10 cellular contexts compared by ENCODE assay signal in genomic region chr19:55085923-55086715, GRCh38. TPM values are rescaled to one million over a fixed set of nuclear protein-coding genes. Genes with fewer than 3 reads are reported as not detected.
A peak's percentile ranks its signal among the peaks of the same experiment; 100 is the strongest.
DNase-seq lines count a peak whose midpoint lies in the region; ATAC-seq, FAIRE-seq and TF ChIP-seq lines count a peak whose summit lies in the region.
"Had no signal": no experiment of that assay in that cellular context is flagged by ENCODE, and none has a peak within 500 bp of the region (broad histone marks: within the 10 kb centered on the region; RNA-seq: fewer than 3 reads in every experiment).

No MANE protein-coding gene starts in this region.

- POLR2A ChIA-PET in SK-N-SH (lab: Yijun Ruan, JAX), result no interaction called here

- intact Hi-C loops in testis (cut with DNase I; ENCODE audit: low total_unique reads), result no loop called here

- FAIRE-seq in RCC 7860 (lab: Jason Lieb, UNC), result no peak
- FAIRE-seq: A204.1 had no signal

- ATAC-seq in SK-N-SH treated with all-trans-retinoic acid at 6 μM for 48 hours, result no peak
- ATAC-seq in HG03039 (IDR thresholded peaks at IDR 0.05; ENCODE audit: unreplicated experiment), result no peak

- WGBS in SK-N-SH (ENCODE audit: low lambda C conversion rate), result 74% methylated on average over 17 of the region's 35 CpGs
- WGBS in mesodermal cell (ENCODE audit: insufficient coverage in 2 of 2), 2 experiments, result 26 to 39% methylated on average over 18 to 24 of the region's 35 CpGs
- WGBS in testis, 2 donors, result 38 to 43% methylated on average over 12 to 26 of the region's 35 CpGs

- no peak overlapping the region for H2AFZ ChIP-seq in SK-N-SH (ENCODE audit: low read depth)

- H3K9ac ChIP-seq in SK-N-SH, result no peak overlapping the region

- peaks cover 17% of the 10 kb centered on the region for H4K20me1 ChIP-seq in SK-N-SH (ENCODE audit: insufficient read depth)

- CTCF ChIA-PET in SK-N-SH (lab: Yijun Ruan, JAX), result interaction anchor here (0.7 to 4.0 kb wide), 6 partner anchors 14 to 283 kb away, joined by 3 to 37 read pairs (median 5); no protein-coding TSS in a partner anchor

- no peak for TF ChIP-seq RAD21 in SK-N-SH (IDR thresholded peaks at IDR 0.05; ENCODE audit: low read length)

- H3K4me3 ChIP-seq in SK-N-SH (ENCODE audit: low read depth in 2 of 2, low read length in 1 of 2) (peak overlapping the region in 1 of 2 experiments; percentile 40; a peak in 2 of 4 replicates), mesodermal cell (ENCODE audit: extremely low read depth, insufficient read depth, low read length, poor library complexity, severe bottlenecking) (peak overlapping the region; percentile 55), testis (peak overlapping the region; percentile 21 to 48)

- H3K27me3 ChIP-seq in SK-N-SH (ENCODE audit: insufficient read depth) (no peaks in the 10 kb centered on the region), testis (no peaks in the 10 kb centered on the region)

- no peaks in the 10 kb centered on the region for H3K79me2 ChIP-seq in SK-N-SH (ENCODE audit: insufficient read depth)

- peak; percentile 56 for DNase-seq in SK-N-SH
- peak; percentile 62 for DNase-seq in ecto neural progenitor cell (ENCODE audit: low spot score)
- no peak for DNase-seq in testis
- DNase-seq in RCC 7860 (ENCODE audit: low spot score), result no peak
- no peak for DNase-seq in NCI-H1436 (lab: John Stamatoyannopoulos, UW)

- TF ChIP-seq CTCF in SK-N-SH (IDR thresholded peaks at IDR 0.05) (no peak), testis (IDR thresholded peaks at IDR 0.05) (no peak)

- no peaks in the 10 kb centered on the region for H3K9me2 ChIP-seq in SK-N-SH

- TF ChIP-seq EP300 in SK-N-SH (IDR thresholded peaks at IDR 0.05; ENCODE audit: borderline replicate concordance in 1 of 2, low read depth in 1 of 2, low read length in 1 of 2), result no peak

- H3K36me3 ChIP-seq in SK-N-SH (replicated peaks in 1 of 2; ENCODE audit: control insufficient read depth in 1 of 2, insufficient read depth in 2 of 2, low read length in 1 of 2) (peaks cover 0 to 5% of the 10 kb centered on the region in 2 experiments), mesodermal cell (ENCODE audit: control insufficient read depth, insufficient read depth, low read length) (peaks cover 14% of the 10 kb centered on the region), testis (ENCODE audit: low read depth, missing control alignments) (no peaks in the 10 kb centered on the region)

- peak overlapping the region; percentile 78; the same call in 1 of the 2 replicates for H3K4me2 ChIP-seq in SK-N-SH

- H3K9me3 ChIP-seq in SK-N-SH, result no peaks in the 10 kb centered on the region
- H3K9me3 ChIP-seq in mesodermal cell (ENCODE audit: control insufficient read depth, low read length), result no peaks in the 10 kb centered on the region
- no peaks in the 10 kb centered on the region for H3K9me3 ChIP-seq in testis

- TF ChIP-seq POLR2A in testis (IDR thresholded peaks at IDR 0.05), result no peak

- H3F3A ChIP-seq in SK-N-SH (replicated peaks; ENCODE audit: insufficient read depth), result peaks cover 23% of the 10 kb centered on the region

- H3K27ac ChIP-seq in SK-N-SH (ENCODE audit: low read depth in 2 of 2, low read length in 1 of 2) (no peak overlapping the region), mesodermal cell (ENCODE audit: low read depth, low read length, severe bottlenecking) (no peak overlapping the region), testis (no peak overlapping the region)

- H3K4me1 ChIP-seq in SK-N-SH (ENCODE audit: control insufficient read depth in 1 of 2, insufficient read depth in 2 of 2, low read depth in 1 of 2, low read length in 1 of 2), result peaks cover 9 to 24% of the 10 kb centered on the region in 2 experiments; a peak in 2 of 4 replicates
- H3K4me1 ChIP-seq in mesodermal cell (ENCODE audit: control insufficient read depth, insufficient read depth, low read length, poor library complexity, severe bottlenecking), result peaks cover 3% of the 10 kb centered on the region
- H3K4me1 ChIP-seq in testis, result peaks cover 19% of the 10 kb centered on the region

TF ChIP-seq in SK-N-SH, 30 proteins besides CTCF, POLR2A, EP300 and RAD21 (continues in another document):
- TF ChIP-seq POLR2AphosphoS5 (IDR thresholded peaks at IDR 0.05; ENCODE audit: low read depth, low read length) (no peak), RCOR1 (IDR thresholded peaks at IDR 0.05; ENCODE audit: low read length) (no peak), MAX (IDR thresholded peaks at IDR 0.05; ENCODE audit: low read depth) (no peak), SMC3 (IDR thresholded peaks at IDR 0.05; ENCODE audit: low read depth, low read length) (no peak), JUND (IDR thresholded peaks at IDR 0.05) (no peak), USF2 (IDR thresholded peaks at IDR 0.05; ENCODE audit: borderline replicate concordance, low read depth, low read length) (no peak)

TF ChIP-seq in SK-N-SH treated with all-trans-retinoic acid at 6 μM for 48 hours, 23 proteins besides CTCF, POLR2A, EP300 and RAD21 (continues in another document):
- TF ChIP-seq OSR1 (CRISPR knock-in tag; IDR thresholded peaks at IDR 0.05), result no peak
- no peak for TF ChIP-seq ARNTL (CRISPR knock-in tag; IDR thresholded peaks at IDR 0.05; ENCODE audit: borderline replicate concordance, low read depth)
- TF ChIP-seq CREB5 (CRISPR knock-in tag; IDR thresholded peaks at IDR 0.05; ENCODE audit: low read depth), result no peak
- TF ChIP-seq TSHZ2 (CRISPR knock-in tag; IDR thresholded peaks at IDR 0.05), result no peak
- no peak for TF ChIP-seq GLIS3 (CRISPR knock-in tag; IDR thresholded peaks at IDR 0.05)
- no peak for TF ChIP-seq BACH2 (CRISPR knock-in tag; IDR thresholded peaks at IDR 0.05; ENCODE audit: borderline replicate concordance)
- TF ChIP-seq TOX (CRISPR knock-in tag; IDR thresholded peaks at IDR 0.05; ENCODE audit: borderline replicate concordance), result no peak
- TF ChIP-seq RARB (CRISPR knock-in tag; IDR thresholded peaks at IDR 0.05), result no peak
- no peak for TF ChIP-seq PPARA (CRISPR knock-in tag; IDR thresholded peaks at IDR 0.05; ENCODE audit: borderline replicate concordance)
- TF ChIP-seq ZNF70 (CRISPR knock-in tag; IDR thresholded peaks at IDR 0.05), result no peak
- no peak for TF ChIP-seq TCF4 (CRISPR knock-in tag; IDR thresholded peaks at IDR 0.05; ENCODE audit: borderline replicate concordance)

RNA-seq across cellular contexts. Expression of gene EPS8L1, which starts 10.4 kb away (rescaled TPM):
- 9.6 and 12.9 TPM in 2 replicates for polyA plus RNA-seq in SK-N-SH (2012; rRNA removed)
- polyA plus RNA-seq in SK-N-SH (2012; cell fraction: cytosol; rRNA removed), result 6.7 and 7.5 TPM in 2 replicates
- 32.4 and 60.9 TPM in 2 replicates for polyA plus RNA-seq in SK-N-SH (2012; cell fraction: nucleus; rRNA removed)
- polyA plus RNA-seq in mesodermal cell (2013, experiment 1 of 2), result 6.6 TPM
- polyA plus RNA-seq in mesodermal cell (2013, experiment 2 of 2), result 3.3 TPM
- total RNA-seq in testis, result 1 to 10 TPM; 3.4 to 3.6 TPM
- 13.3 TPM for polyA plus RNA-seq in testis (ENCODE audit: insufficient read depth, low read depth, low replicate concordance)

RNA-seq across cellular contexts. Expression of gene RDH13, which starts 23.2 kb away (rescaled TPM):
- polyA plus RNA-seq in SK-N-SH (2012; rRNA removed) (8.9 and 9.6 TPM in 2 replicates), testis (ENCODE audit: insufficient read depth, low read depth, low replicate concordance) (13.9 TPM)
- 3.9 and 5.9 TPM in 2 replicates for polyA plus RNA-seq in SK-N-SH (2012; cell fraction: cytosol; rRNA removed)
- polyA plus RNA-seq in SK-N-SH (2012; cell fraction: nucleus; rRNA removed), result 26.8 TPM in 2 replicates
- 7.3 TPM for polyA plus RNA-seq in mesodermal cell (2013, experiment 1 of 2)
- 6.1 TPM for polyA plus RNA-seq in mesodermal cell (2013, experiment 2 of 2)
- 10 to 100 TPM; 22.5 to 24.3 TPM for total RNA-seq in testis

RNA-seq across cellular contexts. Expression of gene PPP1R12C, which starts 31.3 kb away (rescaled TPM):
- polyA plus RNA-seq in SK-N-SH (2012; rRNA removed), result 83.9 and 87.3 TPM in 2 replicates
- polyA plus RNA-seq in SK-N-SH (2012; cell fraction: cytosol; rRNA removed), result 20.3 and 29.1 TPM in 2 replicates
- polyA plus RNA-seq in SK-N-SH (2012; cell fraction: nucleus; rRNA removed), result 571 and 748 TPM in 2 replicates
- 69.5 TPM for polyA plus RNA-seq in mesodermal cell (2013, experiment 1 of 2)
- polyA plus RNA-seq in mesodermal cell (2013, experiment 2 of 2), result 59.1 TPM
- total RNA-seq in testis, result 100 to 1,000 TPM; 184 to 206 TPM
- 220 TPM for polyA plus RNA-seq in testis (ENCODE audit: insufficient read depth, low read depth, low replicate concordance)

RNA-seq across cellular contexts. Expression of gene GP6, which starts 48.1 kb away (rescaled TPM):
- polyA plus RNA-seq in SK-N-SH (2012; rRNA removed) (0.12 and 0.24 TPM in 2 replicates), testis (ENCODE audit: insufficient read depth, low read depth, low replicate concordance) (5.3 TPM)
- 0.05 and 0.07 TPM in 2 replicates for polyA plus RNA-seq in SK-N-SH (2012; cell fraction: cytosol; rRNA removed)
- 0.55 and 1.4 TPM in 2 replicates for polyA plus RNA-seq in SK-N-SH (2012; cell fraction: nucleus; rRNA removed)
- 0.22 TPM for polyA plus RNA-seq in mesodermal cell (2013, experiment 1 of 2)
- 0.15 TPM for polyA plus RNA-seq in mesodermal cell (2013, experiment 2 of 2)
- total RNA-seq in testis, result 1 to 10 TPM; 1.1 to 3.2 TPM
- total RNA-seq: M059J had no signal

Comparison
In these comparisons a context has a peak if more than half of its experiments do, and no peak if none do; other contexts are left out.
1. DNase-seq: peak in SK-N-SH (single experiment) and ecto neural progenitor cell (single experiment); none in testis (single experiment), RCC 7860 (single experiment) and NCI-H1436 (single experiment).